ENCODE assay signal across 1 cellular context in genomic region chr6:17706580-17707370, GRCh38.
TF ChIP-seq lines count a peak whose summit lies in the region.

Gene NUP153, minus strand, starts transcription at chr6:17706925. Its CDS starts 538 bp downstream, at chr6:17706387.

TF ChIP-seq in H1, 55 proteins besides CTCF, POLR2A, EP300 and RAD21 (continued from another document):
- no peak for TF ChIP-seq CHD7 (IDR thresholded peaks at IDR 0.05; ENCODE audit: insufficient replicate concordance, low read length)
- TF ChIP-seq ASH2L (IDR thresholded peaks at IDR 0.05; ENCODE audit: low read length) = peak; percentile 97
- peak; percentile 49 for TF ChIP-seq TAF7 (optimal IDR thresholded peaks at IDR 0.05; ENCODE audit: borderline replicate concordance, low read depth, low read length)
- TF ChIP-seq ZNF274 (IDR thresholded peaks at IDR 0.05; ENCODE audit: borderline replicate concordance, extremely low read depth, low read length) = no peak
- peak; percentile 87 for TF ChIP-seq PHF8 (conservative IDR thresholded peaks at IDR 0.05; ENCODE audit: low read depth, low read length)
- TF ChIP-seq CHD2 (IDR thresholded peaks at IDR 0.05; ENCODE audit: low read length) = peak; percentile 65; the same call in 1 of the 2 replicates
- no peak for TF ChIP-seq CBX8 (IDR thresholded peaks at IDR 0.05; ENCODE audit: borderline replicate concordance, low read depth, low read length)
- TF ChIP-seq TBP (IDR thresholded peaks at IDR 0.05; ENCODE audit: low read depth, low read length) = peak; percentile 86; the same call in 1 of the 2 replicates
- peak; percentile 100 for TF ChIP-seq CREB1 (IDR thresholded peaks at IDR 0.05)
- TF ChIP-seq GABPA (IDR thresholded peaks at IDR 0.05; ENCODE audit: borderline replicate concordance, insufficient read depth, low read length) = peak; percentile 93
- peak; percentile 95 for TF ChIP-seq TAF1 (IDR thresholded peaks at IDR 0.05; ENCODE audit: low read depth, low read length)
- no peak for TF ChIP-seq CEBPB (IDR thresholded peaks at IDR 0.05; ENCODE audit: low read depth, low read length)
- TF ChIP-seq EGR1 (IDR thresholded peaks at IDR 0.05; ENCODE audit: borderline replicate concordance, low read depth, low read length) = no peak
- 0 out of 2 replicates have a peak, but pooled peaks have one; percentile 71 for TF ChIP-seq SP4 (IDR thresholded peaks at IDR 0.05; ENCODE audit: low read length)
- peak; percentile 49; the same call in 1 of the 2 replicates for TF ChIP-seq TEAD4 (IDR thresholded peaks at IDR 0.05; ENCODE audit: low read depth, low read length)
- TF ChIP-seq SIX5 (IDR thresholded peaks at IDR 0.05; ENCODE audit: low read depth, low read length) = peak; percentile 90
- peak; percentile 94 for TF ChIP-seq SRF (IDR thresholded peaks at IDR 0.05; ENCODE audit: low read depth, low read length)
- no peak for TF ChIP-seq JUND (IDR thresholded peaks at IDR 0.05; ENCODE audit: low read length)
- TF ChIP-seq POLR2AphosphoS5 (IDR thresholded peaks at IDR 0.05; ENCODE audit: low read depth, low read length) = peak; percentile 98
- TF ChIP-seq KDM4A (IDR thresholded peaks at IDR 0.05; ENCODE audit: low read depth, low read length, severe bottlenecking) = peak; percentile 100
- no peak; the same call in 1 of the 2 replicates for TF ChIP-seq RBBP5 (IDR thresholded peaks at IDR 0.05; ENCODE audit: borderline replicate concordance, low read depth, low read length)
- TF ChIP-seq BRCA1 (IDR thresholded peaks at IDR 0.05; ENCODE audit: low read depth, low read length) = peak; percentile 72
- peak; percentile 99 for TF ChIP-seq ATF3 (IDR thresholded peaks at IDR 0.05; ENCODE audit: insufficient read depth, low read depth, low read length)
- no peak for TF ChIP-seq USF2 (IDR thresholded peaks at IDR 0.05; ENCODE audit: low read length)
- TF ChIP-seq HDAC2 (IDR thresholded peaks at IDR 0.05; ENCODE audit: borderline replicate concordance in 1 of 2, low read depth in 2 of 2, low read length in 2 of 2) = peak in 1 of 2 experiments; percentile 57; a peak in 1 of 4 replicates
- TF ChIP-seq CHD1 (IDR thresholded peaks at IDR 0.05; ENCODE audit: low read depth, low read length) = no peak
- TF ChIP-seq BCL11A (IDR thresholded peaks at IDR 0.05; ENCODE audit: low read depth in 2 of 2, low read length in 2 of 2) = no peak
TF ChIP-seq in H1: peak in this region for 19.
